In the genomic region with DNA sequence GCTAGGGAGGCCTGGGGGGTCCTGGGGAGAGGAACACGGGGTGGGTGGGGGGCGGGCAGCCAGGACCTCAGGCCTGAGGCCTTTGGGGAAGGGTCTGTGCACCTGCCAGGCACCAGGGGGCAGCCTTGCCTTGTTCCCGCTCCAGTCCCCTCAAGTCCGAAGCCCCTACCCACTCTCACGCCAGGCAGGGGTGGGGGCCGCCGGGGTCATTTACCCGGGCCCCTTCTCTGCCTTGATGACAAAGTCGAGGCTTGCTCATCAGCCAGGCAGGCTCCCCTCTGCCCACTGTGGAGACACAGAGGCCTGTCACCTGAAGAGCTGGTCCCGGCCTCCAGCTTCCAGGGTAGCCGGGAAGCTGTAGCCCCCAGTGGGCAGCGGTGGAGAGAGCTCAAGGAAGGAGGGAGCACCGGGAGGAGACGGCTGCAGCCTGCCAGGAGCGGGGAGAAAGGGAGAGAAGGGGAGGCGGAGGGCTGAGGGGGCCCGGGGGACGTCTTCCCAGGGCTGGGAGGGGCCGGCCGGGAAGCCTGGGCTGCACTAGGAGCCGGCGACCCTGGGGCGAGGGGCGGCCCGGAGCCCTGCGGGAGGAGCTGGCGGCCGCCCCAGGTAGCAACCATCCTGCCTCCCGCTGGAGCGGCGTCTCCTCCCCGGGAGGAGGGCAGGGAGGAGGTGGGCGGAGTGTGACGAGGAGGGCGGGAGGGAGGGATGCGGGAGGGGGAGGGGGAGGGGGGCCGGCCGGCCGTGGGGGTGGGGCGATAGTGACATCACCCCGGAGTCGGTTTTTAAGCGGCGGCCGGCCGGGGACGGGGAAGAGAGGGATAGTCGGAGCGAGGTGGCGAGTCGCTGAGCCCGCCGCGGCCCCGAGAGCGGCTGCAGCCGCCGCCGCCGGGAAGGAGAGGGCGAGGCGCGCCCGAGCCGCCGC, we compare ENCODE assay signal across 8 cellular contexts. TPM values are rescaled to one million over a fixed set of nuclear protein-coding genes. Genes with fewer than 3 reads are reported as not detected.
DNase-seq lines count a peak whose midpoint lies in the region; ATAC-seq, FAIRE-seq and TF ChIP-seq lines count a peak whose summit lies in the region.

Gene SLC6A8 (plus strand): TSS at position 806 of the 919 bp plus-strand sequence. CDS start 649 bp downstream, outside the sequence.

- no peak for FAIRE-seq in GM12891 (lab: Jason Lieb, UNC)

- peak within 1 kb of the TSS; percentile 51; the same call in 1 of the 2 replicates for H2AFZ ChIP-seq in MM.1S (ENCODE audit: low read length)

- ATAC-seq in left lung: peak; percentile 83

- H3K79me2 ChIP-seq in MM.1S (ENCODE audit: low read length): no peaks in the 10 kb centered on the region

- no peak within 1 kb of the TSS for H3K27ac ChIP-seq in MM.1S (ENCODE audit: low read length)
- no peak within 1 kb of the TSS for H3K27ac ChIP-seq in colonic mucosa
- H3K27ac ChIP-seq in left lung: no peak within 1 kb of the TSS

- H4K20me1 ChIP-seq in MM.1S (ENCODE audit: insufficient read depth, low read length): no peaks in the 10 kb centered on the region

- peak within 1 kb of the TSS; percentile 58; the same call in 1 of the 2 replicates for H3K9ac ChIP-seq in ES-I3 (ENCODE audit: low read depth, low read length)
- no peak within 1 kb of the TSS for H3K9ac ChIP-seq in MM.1S (ENCODE audit: low read length)
- H3K9ac ChIP-seq in colonic mucosa (ENCODE audit: low read depth in 2 of 2, low read length in 2 of 2): peak within 1 kb of the TSS; percentile 34 to 35

- H3K27me3 ChIP-seq in MM.1S (replicated peaks; ENCODE audit: insufficient read depth, low read length) (peaks cover 5% of the 10 kb centered on the region; the same call in 1 of the 2 replicates), colonic mucosa (no peaks in the 10 kb centered on the region), left lung (peaks cover 0 to 56% of the 10 kb centered on the region in 2 donors)

- H3K4me3 ChIP-seq in MM.1S (ENCODE audit: low read length) (peak within 1 kb of the TSS; percentile 41; the same call in 1 of the 2 replicates), colonic mucosa (peak within 1 kb of the TSS; percentile 30), left lung (peak within 1 kb of the TSS in 1 of 2 donors; percentile 26)

- no peak for TF ChIP-seq POLR2A in GM12891 (IDR thresholded peaks at IDR 0.05; ENCODE audit: low read depth, low read length)

- intact Hi-C loops in colonic mucosa (cut with DNase I): no loop called here
- intact Hi-C loops in left lung (cut with DNase I): no loop called here

- no peaks in the 10 kb centered on the region for H3F3A ChIP-seq in MM.1S (ENCODE audit: insufficient read depth, low read length)

- H3K9me2 ChIP-seq in MM.1S (replicated peaks; ENCODE audit: insufficient read depth, low read length): no peaks in the 10 kb centered on the region

- H3K36me3 ChIP-seq in ES-I3 (ENCODE audit: insufficient read depth, low read length) (no peaks in the 10 kb centered on the region; the same call in 1 of the 2 replicates), MM.1S (replicated peaks; ENCODE audit: insufficient read depth, low read length) (no peaks in the 10 kb centered on the region), colonic mucosa (no peaks in the 10 kb centered on the region), left lung (no peaks in the 10 kb centered on the region)

- peak; percentile 33 for DNase-seq in MM.1S
- DNase-seq in T1000 (lab: John Stamatoyannopoulos, UW): peak; percentile 46
- DNase-seq in colonic mucosa: peak; percentile 71
- peak; percentile 67 to 84 for DNase-seq in left lung
- peak; percentile 11 for DNase-seq in stimulated activated CD8-positive, alpha-beta memory T cell treated with anti-CD3 and anti-CD28 coated beads, Interleukin-4, amount 100 ng/mL, for 24 hours (ENCODE audit: low read depth)
- DNase-seq in GM12891 (ENCODE audit: insufficient read length, low spot score): no peak
- DNase-seq in NK-92 treated with Interleukin-12 subunit alpha and Interleukin-12 subunit beta, amount 100 ng/mL, for 24 hours (lab: John Stamatoyannopoulos, UW): no peak

- H3K4me1 ChIP-seq in ES-I3 (ENCODE audit: insufficient read depth, low read length) (peaks cover 17% of the 10 kb centered on the region; the same call in 1 of the 2 replicates), MM.1S (ENCODE audit: low read length) (no peaks in the 10 kb centered on the region), colonic mucosa (no peaks in the 10 kb centered on the region), left lung (no peaks in the 10 kb centered on the region)

- H3K9me3 ChIP-seq in ES-I3 (ENCODE audit: control insufficient read depth, insufficient read depth, low read length) (peaks cover 4% of the 10 kb centered on the region), MM.1S (replicated peaks; ENCODE audit: insufficient read depth, low read length) (no peaks in the 10 kb centered on the region), colonic mucosa (no peaks in the 10 kb centered on the region), left lung (no peaks in the 10 kb centered on the region)

- peak within 1 kb of the TSS; percentile 59; the same call in 1 of the 2 replicates for H3K4me2 ChIP-seq in MM.1S (ENCODE audit: low read depth, low read length)

- TF ChIP-seq CTCF in MM.1S (IDR thresholded peaks at IDR 0.05; ENCODE audit: low read length) (peak; percentile 33), colonic mucosa (IDR thresholded peaks at IDR 0.05) (peak; percentile 24), left lung (IDR thresholded peaks at IDR 0.05) (no peak)

TF ChIP-seq in GM12891, 5 proteins besides CTCF, POLR2A, EP300 and RAD21:
- TF ChIP-seq POLR2AphosphoS5 (IDR thresholded peaks at IDR 0.05; ENCODE audit: low read depth, low read length): no peak

RNA-seq across cellular contexts. Expression of gene SLC6A8, which starts in this region (rescaled TPM):
- total RNA-seq in colonic mucosa (100 to 1,000 TPM; 197 to 435 TPM), left lung (10 to 100 TPM; 10.5 to 11.2 TPM)
- 3.0 TPM for polyA plus RNA-seq in GM12891 (2012; ENCODE audit: low read depth, missing spikeins)

Comparison
In these comparisons a context has a peak if more than half of its experiments do, and no peak if none do; other contexts are left out.
1. RNA of gene SLC6A8 (total RNA-seq): 197 to 435 TPM in colonic mucosa; 10.5 to 11.2 TPM in left lung; every median in the first group is over 10 times any median in the second.
2. DNase-seq: peak in MM.1S (single experiment), T1000 (single experiment), colonic mucosa (single experiment), left lung (2 of 2) and stimulated activated CD8-positive, alpha-beta memory T cell treated with anti-CD3 and anti-CD28 coated beads, Interleukin-4, amount 100 ng/mL, for 24 hours (single experiment); none in GM12891 (single experiment) and NK-92 treated with Interleukin-12 subunit alpha and Interleukin-12 subunit beta, amount 100 ng/mL, for 24 hours (single experiment).
3. CTCF ChIP-seq: peak in MM.1S (single experiment) and colonic mucosa (single experiment); none in left lung (0 of 2).